ENCODE assay signal across 11 cellular contexts in the genomic region with DNA sequence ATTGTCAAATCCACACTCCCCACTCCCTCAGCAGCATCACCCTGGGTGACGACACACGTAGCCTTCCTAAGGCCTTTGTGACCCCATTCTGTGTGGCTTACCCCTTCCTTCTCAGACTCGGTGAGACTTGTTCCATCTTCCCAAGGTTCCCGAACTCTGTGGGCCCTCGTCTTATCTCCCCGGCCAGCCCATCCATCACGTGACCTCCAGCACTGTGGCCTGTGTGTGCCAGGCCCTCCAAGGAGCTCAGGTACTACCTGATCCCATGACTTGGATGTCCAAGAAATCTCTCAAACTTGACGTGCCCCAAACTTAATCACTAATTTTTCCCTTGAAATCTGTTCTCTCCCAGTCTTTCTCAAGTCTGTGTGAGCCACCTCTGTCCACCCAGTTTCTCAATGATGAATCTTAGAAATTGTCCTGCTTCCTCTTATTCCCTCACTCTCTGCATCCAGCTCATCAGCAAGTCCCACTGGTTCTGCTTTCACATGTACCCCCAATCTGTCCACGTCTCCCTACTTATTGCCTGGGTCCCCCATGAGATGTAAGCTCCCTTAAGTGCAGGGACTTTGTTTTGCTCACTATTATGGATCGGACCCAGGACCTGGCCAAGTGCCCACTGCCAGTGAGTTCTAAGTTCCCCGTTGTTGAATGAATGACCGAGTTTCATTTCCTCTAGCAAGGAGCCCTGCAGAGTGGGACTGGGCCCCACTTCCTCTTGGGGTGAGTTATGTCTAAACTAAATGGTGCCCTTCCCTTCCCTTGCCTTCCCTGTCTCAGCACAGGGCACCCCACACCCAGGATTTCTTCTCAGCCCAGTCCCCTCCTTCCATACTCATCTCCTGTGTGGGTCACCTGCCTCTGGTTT.
DNase-seq lines count a peak whose midpoint lies in the region; ATAC-seq and TF ChIP-seq lines count a peak whose summit lies in the region.
"Had no signal": no experiment of that assay in that cellular context is flagged by ENCODE, and none has a peak within 500 bp of the region (broad histone marks: within the 10 kb centered on the region; RNA-seq: fewer than 3 reads in every experiment).

No MANE protein-coding gene starts in this region.

- no peak overlapping the region for H3K4me3 Mint-ChIP-seq in nephron progenitor cell
- H3K4me3 Mint-ChIP-seq: stimulated activated effector memory CD8-positive, alpha-beta T cell treated with anti-CD3 and anti-CD28 coated beads, Interleukin-12 subunit alpha, Interleukin-12 subunit beta, amount 100 ng/mL, for 72 hours had no signal

- ATAC-seq in GM19025 (IDR thresholded peaks at IDR 0.05; ENCODE audit: low read depth, unreplicated experiment) (peak; percentile 59), HG03025 (IDR thresholded peaks at IDR 0.05; ENCODE audit: low FRiP score, unreplicated experiment) (peak; percentile 73), HG02852 (IDR thresholded peaks at IDR 0.05; ENCODE audit: unreplicated experiment) (no peak)

- peaks cover 10% of the 10 kb centered on the region for H3K27me3 Mint-ChIP-seq in nephron progenitor cell (ENCODE audit: low read depth, poor library complexity)

- peak overlapping the region; percentile 5 for H3K27ac Mint-ChIP-seq in nephron progenitor cell
- H3K27ac Mint-ChIP-seq: stimulated activated effector memory CD8-positive, alpha-beta T cell treated with anti-CD3 and anti-CD28 coated beads, Interleukin-12 subunit alpha, Interleukin-12 subunit beta, amount 100 ng/mL, for 72 hours had no signal

- no peaks in the 10 kb centered on the region for H3K4me1 Mint-ChIP-seq in nephron progenitor cell

- TF ChIP-seq CTCF in nephron progenitor cell (IDR thresholded peaks at IDR 0.05), result no peak

- peaks cover 4% of the 10 kb centered on the region for H3K9me3 Mint-ChIP-seq in nephron progenitor cell
- H3K9me3 Mint-ChIP-seq: stimulated activated effector memory CD8-positive, alpha-beta T cell treated with anti-CD3 and anti-CD28 coated beads, Interleukin-12 subunit alpha, Interleukin-12 subunit beta, amount 100 ng/mL, for 72 hours had no signal

- peak; percentile 53 for DNase-seq in RPMI8226
- DNase-seq in nephron progenitor cell, result no peak
- no peak for DNase-seq in effector CD8-positive, alpha-beta T cell (lab: John Stamatoyannopoulos, UW)
- no peak for DNase-seq in NCI-H524 treated with DMSO at 0.1 percent for 48 hours (lab: John Stamatoyannopoulos, UW)
- no peak for DNase-seq in NCI-H226
- DNase-seq: activated CD8-positive, alpha-beta memory T cell treated with anti-CD3 and anti-CD28 coated beads for 24 hours; cerebellar nuclear complex had no signal

- no peaks in the 10 kb centered on the region for H3K36me3 Mint-ChIP-seq in nephron progenitor cell (ENCODE audit: low read depth)
- H3K36me3 Mint-ChIP-seq: stimulated activated effector memory CD8-positive, alpha-beta T cell treated with anti-CD3 and anti-CD28 coated beads, Interleukin-12 subunit alpha, Interleukin-12 subunit beta, amount 100 ng/mL, for 72 hours had no signal
